In the genomic region with DNA sequence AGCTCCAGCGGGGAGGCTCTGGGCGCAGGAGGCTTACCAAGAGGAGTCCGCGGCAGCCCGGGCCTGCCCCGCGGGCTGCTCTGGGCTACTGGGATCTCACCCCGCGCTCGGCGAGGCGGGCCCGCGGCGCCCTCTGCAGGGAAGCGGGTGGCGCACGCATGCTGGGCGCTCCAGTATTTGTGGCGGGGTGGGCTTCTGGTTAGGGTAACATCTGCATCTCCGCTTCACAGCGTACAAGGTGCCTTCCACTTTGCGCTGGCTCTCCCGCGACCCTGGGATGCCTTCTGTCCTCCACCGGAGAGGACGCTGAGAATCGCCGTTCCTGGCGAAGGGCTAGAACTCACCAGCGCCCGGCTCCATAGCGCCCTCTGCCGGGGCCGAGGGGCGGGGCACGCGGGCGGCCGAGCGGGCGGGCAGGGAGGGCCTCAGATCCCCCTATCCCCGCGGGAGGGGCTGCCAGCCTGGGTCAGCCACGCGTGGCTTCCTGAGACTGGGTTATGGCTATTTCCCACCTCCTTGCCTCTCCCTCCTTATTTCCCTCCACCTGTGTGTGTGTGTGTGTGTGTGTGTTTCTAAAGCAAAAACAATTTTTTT, we compare ENCODE assay signal across 8 cellular contexts. TPM values are rescaled to one million over a fixed set of nuclear protein-coding genes. Genes with fewer than 3 reads are reported as not detected.
DNase-seq lines count a peak whose midpoint lies in the region; ATAC-seq and TF ChIP-seq lines count a peak whose summit lies in the region.

No MANE protein-coding gene starts in this region.

- H3K27me3 ChIP-seq in mammary epithelial cell (ENCODE audit: insufficient read depth, low read length): no peaks in the 10 kb centered on the region

- H4K20me1 ChIP-seq in mammary epithelial cell (ENCODE audit: insufficient read depth, low read length): no peaks in the 10 kb centered on the region

- TF ChIP-seq CTCF in VCaP (conservative IDR thresholded peaks at IDR 0.05) (peak; percentile 98), mammary epithelial cell (conservative IDR thresholded peaks at IDR 0.05 in 1 of 2, IDR thresholded peaks at IDR 0.05 in 1 of 2; ENCODE audit: extremely low read depth in 1 of 2, insufficient read depth in 1 of 2, low read depth in 1 of 2, low read length in 2 of 2) (peak; percentile 55 to 77)

- no peaks in the 10 kb centered on the region for H3K9me3 ChIP-seq in mammary epithelial cell (replicated peaks; ENCODE audit: insufficient read depth, low read length)

- H3K27ac ChIP-seq in VCaP: peak overlapping the region; percentile 67
- H3K27ac ChIP-seq in mammary epithelial cell (ENCODE audit: insufficient read depth, low read depth, low read length): peak overlapping the region; percentile 34

- H3K36me3 ChIP-seq in mammary epithelial cell (ENCODE audit: insufficient read depth, low read length): no peaks in the 10 kb centered on the region

- ATAC-seq in GM18517 (IDR thresholded peaks at IDR 0.05; ENCODE audit: unreplicated experiment): peak; percentile 95
- peak; percentile 96 for ATAC-seq in HG03064 (IDR thresholded peaks at IDR 0.05; ENCODE audit: low read depth, unreplicated experiment)

- peaks cover 13% of the 10 kb centered on the region for H3K4me1 ChIP-seq in mammary epithelial cell (ENCODE audit: insufficient read depth, low read length)

- dilution Hi-C loops in mammary epithelial cell (cut with HindIII; ENCODE audit: low sequenced_read_pairs): loop anchor here (5.0 kb wide), 1 partner anchor 131 kb away; no protein-coding TSS in a partner anchor

- no peaks in the 10 kb centered on the region for H3K79me2 ChIP-seq in mammary epithelial cell (ENCODE audit: insufficient read depth, low read length)

- H3K4me2 ChIP-seq in mammary epithelial cell (ENCODE audit: insufficient read depth, low read depth, low read length): peak overlapping the region; percentile 90

- in situ Hi-C loops in mammary epithelial cell (cut with MboI; ENCODE audit: low sequenced_read_pairs in 2 of 2): loop anchor here (10.0 to 25.0 kb wide), 3 partner anchors 144 to 459 kb away; no protein-coding TSS in a partner anchor

- intact Hi-C loops in mammary epithelial cell (cut with micrococcal nuclease): loop anchor here (1.0 to 5.0 kb wide), 7 partner anchors 46 to 479 kb away; a partner anchor contains a TSS

- BruUV-seq in mammary epithelial cell (replicated peaks; lab: Mats Ljungman, UMichigan): no TSS peak

- 0% methylated on average over 19 of the region's 46 CpGs for WGBS in mammary epithelial cell (ENCODE audit: low coverage, missing lambda C conversion rate)

- H3K9ac ChIP-seq in mammary epithelial cell (ENCODE audit: insufficient read depth, low read length): peak overlapping the region; percentile 27

- peak overlapping the region; percentile 58 to 72 (median 64) for H3K4me3 ChIP-seq in mammary epithelial cell (replicated peaks in 1 of 3; ENCODE audit: insufficient read depth in 1 of 3, low read depth in 2 of 3, low read length in 3 of 3)

- DNase-seq in A172 (ENCODE audit: low spot score) (peak; percentile 43), NCI-H2107 treated with DMSO at 0.1 percent for 48 hours (lab: John Stamatoyannopoulos, UW; ENCODE audit: unreplicated experiment) (peak; percentile 49), mammary epithelial cell (peak; percentile 70), iris pigment epithelial cell (ENCODE audit: low read depth) (peak; percentile 77)
- DNase-seq in stimulated activated CD4-positive, alpha-beta T cell treated with anti-CD3 and anti-CD28 coated beads, Interleukin-12 subunit alpha, Interleukin-12 subunit beta, amount 100 ng/mL, for 4 hours: peak; percentile 72

- peak overlapping the region; percentile 97 for H2AFZ ChIP-seq in mammary epithelial cell (ENCODE audit: low read depth, low read length)

- CTCF ChIA-PET in mammary epithelial cell (lab: Charles Lee; ENCODE audit: low non-redundant PET): interaction anchor here (0.7 kb wide), 1 partner anchor 28 kb away, joined by 3 read pairs; no protein-coding TSS in a partner anchor

RNA-seq across cellular contexts. Expression of a gene that starts 46.6 kb away (rescaled TPM):
- 10.5 and 12.3 TPM in 2 replicates for total RNA-seq in A172 (2014; rRNA removed; shearing (Covaris generic))
- 10 to 100 TPM; 12.3 to 13.1 TPM for total RNA-seq in mammary epithelial cell
- 10.5 TPM for polyA plus RNA-seq in mammary epithelial cell
- polyA minus RNA-seq in mammary epithelial cell: 4.0 TPM

Comparison
In these comparisons a context has a peak if more than half of its experiments do, and no peak if none do; other contexts are left out.
1. Peak in every context shown above with its lines: DNase-seq, ATAC-seq, H3K4me3 ChIP-seq and H3K27ac ChIP-seq.